8 cellular contexts compared by ENCODE assay signal in the genomic region with DNA sequence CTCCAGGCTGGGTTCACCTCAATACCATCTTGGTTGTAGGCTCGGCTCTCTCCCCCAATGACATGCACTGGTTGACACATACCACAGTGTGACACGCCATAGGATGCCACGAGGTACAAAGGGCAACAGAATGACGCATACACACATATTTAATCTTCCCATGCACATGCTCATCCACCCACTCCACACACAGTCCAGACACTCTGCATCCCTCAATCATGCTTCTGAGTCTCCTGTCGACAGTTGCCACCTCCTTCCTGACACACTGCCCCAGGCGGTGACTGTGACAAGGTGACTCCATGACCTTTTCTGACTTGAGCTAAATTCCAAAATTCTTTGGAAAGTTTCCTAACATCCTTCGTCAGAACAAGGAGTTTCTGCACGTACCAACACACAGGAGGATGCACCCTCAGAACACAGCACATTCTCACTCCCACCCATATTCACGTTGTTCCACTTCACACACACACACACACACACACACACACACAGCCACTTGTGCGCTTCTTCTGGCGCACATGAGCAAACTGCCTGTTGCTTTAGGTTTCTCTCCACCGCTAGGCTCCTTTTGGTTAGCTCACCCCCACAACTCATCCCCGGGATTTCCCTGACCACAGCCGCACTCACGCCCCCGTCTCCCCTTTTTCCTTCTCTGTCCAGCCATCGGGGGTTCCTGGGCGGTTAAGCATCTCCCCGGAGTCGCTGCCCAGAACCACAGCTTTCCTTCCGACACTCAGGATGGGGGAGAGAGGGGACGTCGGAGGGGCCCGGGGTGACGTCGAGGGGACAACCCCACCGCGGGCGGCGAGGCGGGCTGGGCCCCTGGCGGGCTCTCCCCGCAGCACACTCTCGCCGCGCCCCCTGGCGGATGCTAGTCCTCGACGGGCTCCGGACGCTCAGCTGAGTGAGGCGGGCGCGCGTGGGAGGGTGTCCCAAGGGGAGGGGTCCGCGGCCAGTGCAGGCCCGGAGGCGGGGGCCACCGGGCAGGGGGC. TPM values are rescaled to one million over a fixed set of nuclear protein-coding genes. Genes with fewer than 3 reads are reported as not detected.
A peak's percentile ranks its signal among the peaks of the same experiment; 100 is the strongest.
DNase-seq lines count a peak whose midpoint lies in the region; ATAC-seq and TF ChIP-seq lines count a peak whose summit lies in the region.

No MANE protein-coding gene starts in this region.

- H3K9me2 ChIP-seq in SK-N-SH: no peaks in the 10 kb centered on the region
- no peaks in the 10 kb centered on the region for H3K9me2 ChIP-seq in hepatocyte (replicated peaks; ENCODE audit: insufficient read depth)

- H3K9ac ChIP-seq in SK-N-SH: no peak overlapping the region

- peak overlapping the region; percentile 65; the same call in 1 of the 2 replicates for H3K4me2 ChIP-seq in SK-N-SH
- peak overlapping the region; percentile 82 for H3K4me2 ChIP-seq in hepatocyte

- DNase-seq in GM12865 (ENCODE audit: low read depth): peak; percentile 70
- DNase-seq in SK-N-SH: peak; percentile 91
- DNase-seq in hepatocyte (ENCODE audit: low spot score): peak; percentile 77
- peak; percentile 88 for DNase-seq in stimulated activated CD4-positive, alpha-beta T cell treated with anti-CD3 and anti-CD28 coated beads, Interleukin-4, amount 100 ng/mL, for 1 hour
- no peak for DNase-seq in NCI-H2029 (lab: John Stamatoyannopoulos, UW)

- no peak overlapping the region for H2AFZ ChIP-seq in SK-N-SH (ENCODE audit: low read depth)
- H2AFZ ChIP-seq in hepatocyte: no peak overlapping the region

- H3K27me3 Mint-ChIP-seq in activated naive CD4-positive, alpha-beta T cell treated with anti-CD3 and anti-CD28 coated beads, Interleukin-2, amount 50 U/mL, for 24 hours: peaks cover 23% of the 10 kb centered on the region

- peak overlapping the region; percentile 87 for H3K27ac Mint-ChIP-seq in activated naive CD4-positive, alpha-beta T cell treated with anti-CD3 and anti-CD28 coated beads, Interleukin-2, amount 50 U/mL, for 24 hours

- TF ChIP-seq CTCF in GM12865 (IDR thresholded peaks at IDR 0.05; ENCODE audit: insufficient read depth, low read depth, low read length, missing control alignments) (peak; percentile 87), SK-N-SH (IDR thresholded peaks at IDR 0.05) (peak; percentile 70), hepatocyte (IDR thresholded peaks at IDR 0.05; ENCODE audit: poor library complexity) (peak; percentile 60)

- peaks cover 48% of the 10 kb centered on the region for H3K4me1 Mint-ChIP-seq in activated naive CD4-positive, alpha-beta T cell treated with anti-CD3 and anti-CD28 coated beads, Interleukin-2, amount 50 U/mL, for 24 hours

- H3K36me3 ChIP-seq in SK-N-SH (replicated peaks in 1 of 2; ENCODE audit: control insufficient read depth in 1 of 2, insufficient read depth in 2 of 2, low read length in 1 of 2): no peaks in the 10 kb centered on the region
- H3K36me3 ChIP-seq in hepatocyte (replicated peaks; ENCODE audit: insufficient read depth, low read depth): no peaks in the 10 kb centered on the region

- POLR2A ChIA-PET in SK-N-SH (lab: Yijun Ruan, JAX): no interaction called here

- H4K20me1 ChIP-seq in SK-N-SH (ENCODE audit: insufficient read depth): no peaks in the 10 kb centered on the region
- no peaks in the 10 kb centered on the region for H4K20me1 ChIP-seq in hepatocyte (ENCODE audit: insufficient read depth, poor library complexity, severe bottlenecking)

- peak; percentile 29; the same call in 1 of the 2 replicates for TF ChIP-seq RAD21 in SK-N-SH (IDR thresholded peaks at IDR 0.05; ENCODE audit: low read length)

- WGBS in SK-N-SH (ENCODE audit: low lambda C conversion rate): 18% methylated on average over 33 of the region's 50 CpGs
- 29% methylated on average over 32 of the region's 50 CpGs for WGBS in hepatocyte (ENCODE audit: low lambda C conversion rate, missing lambda C conversion rate)

- peaks cover 66% of the 10 kb centered on the region for H3K27me3 ChIP-seq in SK-N-SH (ENCODE audit: insufficient read depth)
- H3K27me3 ChIP-seq in hepatocyte: peaks cover 99% of the 10 kb centered on the region

- H3K27ac ChIP-seq in SK-N-SH (ENCODE audit: low read depth in 2 of 2, low read length in 1 of 2) (no peak overlapping the region), hepatocyte (no peak overlapping the region)

- H3K4me3 ChIP-seq in GM12865 (ENCODE audit: low read depth, low read length): peak overlapping the region; percentile 20
- peak overlapping the region in 1 of 2 experiments; percentile 32; a peak in 1 of 4 replicates for H3K4me3 ChIP-seq in SK-N-SH (ENCODE audit: low read depth in 2 of 2, low read length in 1 of 2)
- H3K4me3 ChIP-seq in hepatocyte: no peak overlapping the region

- peak; percentile 61 for ATAC-seq in HG02970 (IDR thresholded peaks at IDR 0.05; ENCODE audit: low FRiP score, unreplicated experiment)
- ATAC-seq in HG03108 (IDR thresholded peaks at IDR 0.05; ENCODE audit: unreplicated experiment): no peak

- H3K36me3 Mint-ChIP-seq in activated naive CD4-positive, alpha-beta T cell treated with anti-CD3 and anti-CD28 coated beads, Interleukin-2, amount 50 U/mL, for 24 hours: no peaks in the 10 kb centered on the region

- peak overlapping the region; percentile 66 for H3K4me3 Mint-ChIP-seq in activated naive CD4-positive, alpha-beta T cell treated with anti-CD3 and anti-CD28 coated beads, Interleukin-2, amount 50 U/mL, for 24 hours

- CTCF ChIA-PET in SK-N-SH (lab: Yijun Ruan, JAX): interaction anchor here (0.6 to 33.0 kb wide), 38 partner anchors 2 to 877 kb away, joined by 3 to 935 read pairs (median 4); partner anchors contain the start of genes ARF3, DDN, DDX23 and FKBP11

- H3K79me2 ChIP-seq in SK-N-SH (ENCODE audit: insufficient read depth): no peaks in the 10 kb centered on the region
- no peaks in the 10 kb centered on the region for H3K79me2 ChIP-seq in hepatocyte

- peaks cover 10% of the 10 kb centered on the region for H3F3A ChIP-seq in SK-N-SH (replicated peaks; ENCODE audit: insufficient read depth)

- TF ChIP-seq EP300 in SK-N-SH (IDR thresholded peaks at IDR 0.05; ENCODE audit: borderline replicate concordance in 1 of 2, low read depth in 1 of 2, low read length in 1 of 2): no peak

- H3K9me3 Mint-ChIP-seq in activated naive CD4-positive, alpha-beta T cell treated with anti-CD3 and anti-CD28 coated beads, Interleukin-2, amount 50 U/mL, for 24 hours: no peaks in the 10 kb centered on the region

- H3K9me3 ChIP-seq in SK-N-SH (no peaks in the 10 kb centered on the region), hepatocyte (ENCODE audit: low read depth) (no peaks in the 10 kb centered on the region)

- H3K4me1 ChIP-seq in SK-N-SH (ENCODE audit: control insufficient read depth in 1 of 2, insufficient read depth in 2 of 2, low read depth in 1 of 2, low read length in 1 of 2) (peaks cover 0 to 26% of the 10 kb centered on the region in 2 experiments; a peak in 1 of 4 replicates), hepatocyte (ENCODE audit: insufficient read depth) (peaks cover 39% of the 10 kb centered on the region)

TF ChIP-seq in SK-N-SH, 30 proteins besides CTCF, POLR2A, EP300 and RAD21 (continues in another document):
- TF ChIP-seq TEAD4 (IDR thresholded peaks at IDR 0.05; ENCODE audit: borderline replicate concordance, insufficient read depth) (no peak), ZBTB33 (IDR thresholded peaks at IDR 0.05; ENCODE audit: borderline replicate concordance, low read depth) (no peak), MEF2A (IDR thresholded peaks at IDR 0.05; ENCODE audit: borderline replicate concordance, low read depth) (no peak), SMC3 (IDR thresholded peaks at IDR 0.05; ENCODE audit: low read depth, low read length) (peak; percentile 28; the same call in 1 of the 2 replicates), TAF1 (IDR thresholded peaks at IDR 0.05; ENCODE audit: borderline replicate concordance, low read depth, low read length) (no peak)

RNA-seq across cellular contexts. Expression of gene WNT1, which starts 0.5 kb away (rescaled TPM):
- polyA plus RNA-seq in SK-N-SH (2012; rRNA removed) (not detected in 2 replicates), hepatocyte (not detected in 2 replicates)
- polyA plus RNA-seq in SK-N-SH (2012; cell fraction: cytosol; rRNA removed): not detected in 2 replicates
- not detected in 2 replicates for polyA plus RNA-seq in SK-N-SH (2012; cell fraction: nucleus; rRNA removed)
- total RNA-seq in hepatocyte: not detected in 2 replicates

RNA-seq across cellular contexts. Expression of gene WNT10B, which starts 6.1 kb away (rescaled TPM):
- polyA plus RNA-seq in SK-N-SH (2012; rRNA removed): 0.11 and 0.18 TPM in 2 replicates
- 0.08 and 0.23 TPM in 2 replicates for polyA plus RNA-seq in SK-N-SH (2012; cell fraction: cytosol; rRNA removed)
- polyA plus RNA-seq in SK-N-SH (2012; cell fraction: nucleus; rRNA removed): 0.33 and 0.54 TPM in 2 replicates
- total RNA-seq in hepatocyte: 0.30 TPM in 1 of 2 replicates, not detected in the other
- polyA plus RNA-seq in hepatocyte: 0.77 and 1.1 TPM in 2 replicates

RNA-seq across cellular contexts. Expression of gene ARF3, which starts 20.3 kb away (rescaled TPM):
- polyA plus RNA-seq in SK-N-SH (2012; rRNA removed) (204 and 261 TPM in 2 replicates), hepatocyte (57.6 and 61.6 TPM in 2 replicates)
- 191 and 203 TPM in 2 replicates for polyA plus RNA-seq in SK-N-SH (2012; cell fraction: cytosol; rRNA removed)
- 152 and 174 TPM in 2 replicates for polyA plus RNA-seq in SK-N-SH (2012; cell fraction: nucleus; rRNA removed)
- total RNA-seq in hepatocyte: 67.7 and 71.3 TPM in 2 replicates

RNA-seq across cellular contexts. Expression of gene DDN, which starts 21.6 kb away (rescaled TPM):
- polyA plus RNA-seq in SK-N-SH (2012; rRNA removed) (0.20 and 0.24 TPM in 2 replicates), hepatocyte (not detected in 2 replicates)
- polyA plus RNA-seq in SK-N-SH (2012; cell fraction: cytosol; rRNA removed): 0.17 TPM in 2 replicates
- 0.99 and 1.4 TPM in 2 replicates for polyA plus RNA-seq in SK-N-SH (2012; cell fraction: nucleus; rRNA removed)
- 0.10 and 0.20 TPM in 2 replicates for total RNA-seq in hepatocyte

RNA-seq across cellular contexts. Expression of gene PRKAG1, which starts 41.0 kb away (rescaled TPM):
- polyA plus RNA-seq in SK-N-SH (2012; rRNA removed) (75.1 and 113 TPM in 2 replicates), hepatocyte (39.9 and 46.0 TPM in 2 replicates)
- 90.8 and 99.1 TPM in 2 replicates for polyA plus RNA-seq in SK-N-SH (2012; cell fraction: cytosol; rRNA removed)
- polyA plus RNA-seq in SK-N-SH (2012; cell fraction: nucleus; rRNA removed): 50.3 and 85.4 TPM in 2 replicates
- 61.5 and 69.8 TPM in 2 replicates for total RNA-seq in hepatocyte
